In genomic region chr14:91398192-91398591, GRCh38 we compare ENCODE assay signal across 10 cellular contexts. TPM values are rescaled to one million over a fixed set of nuclear protein-coding genes. Genes with fewer than 3 reads are reported as not detected.
A peak's percentile ranks its signal among the peaks of the same experiment; 100 is the strongest.
DNase-seq lines count a peak whose midpoint lies in the region; ATAC-seq, FAIRE-seq and TF ChIP-seq lines count a peak whose summit lies in the region.
"Had no signal": no experiment of that assay in that cellular context is flagged by ENCODE, and none has a peak within 500 bp of the region (broad histone marks: within the 10 kb centered on the region; RNA-seq: fewer than 3 reads in every experiment).

No MANE protein-coding gene starts in this region.

- no peak for FAIRE-seq in GM12878 (lab: Jason Lieb, UNC)

- TF ChIP-seq POLR2A in GM12878 (IDR thresholded peaks at IDR 0.05; ENCODE audit: low read depth, low read length): no peak; the same call in 1 of the 2 replicates

- no peaks in the 10 kb centered on the region for H3K36me3 ChIP-seq in CD8-positive, alpha-beta T cell (ENCODE audit: insufficient read depth, low read length)
- H3K36me3 ChIP-seq in KMS-11 (ENCODE audit: insufficient read depth) (no peaks in the 10 kb centered on the region), GM12878 (ENCODE audit: control insufficient read depth in 2 of 2, insufficient read depth in 2 of 2, low read length in 1 of 2) (peaks cover 7 to 13% of the 10 kb centered on the region in 2 experiments)
- H3K36me3 ChIP-seq: uterus had no signal

- peaks cover 92% of the 10 kb centered on the region for H3K4me1 Mint-ChIP-seq in CD8-positive, alpha-beta T cell (ENCODE audit: low read depth)
- H3K4me1 Mint-ChIP-seq in nephron progenitor cell: peaks cover 90% of the 10 kb centered on the region

- no peak for TF ChIP-seq EP300 in GM12878 (IDR thresholded peaks at IDR 0.05; ENCODE audit: borderline replicate concordance in 1 of 2, control insufficient read depth in 1 of 2, low read depth in 2 of 2, low read length in 2 of 2)

- H4K20me1 ChIP-seq in KMS-11 (ENCODE audit: insufficient read depth): peaks cover 8% of the 10 kb centered on the region; the same call in 1 of the 2 replicates
- no peaks in the 10 kb centered on the region for H4K20me1 ChIP-seq in GM12878 (ENCODE audit: control insufficient read depth, insufficient read depth)

- in situ Hi-C loops in GM12878 (cut with MboI): no loop called here

- CTCF ChIA-PET in CD8-positive, alpha-beta T cell (lab: Charles Lee): interaction anchor here (0.7 to 7.4 kb wide), 10 partner anchors 10 to 111 kb away, joined by 3 to 59 read pairs (median 19); partner anchors contain the start of gene CCDC88C
- CTCF ChIA-PET in GM12878 (lab: Yijun Ruan, JAX): interaction anchor here (0.8 to 8.1 kb wide), 9 partner anchors 10 to 83 kb away, joined by 3 to 100 read pairs (median 9); partner anchors contain the start of gene CCDC88C

- H3K79me2 ChIP-seq in KMS-11 (ENCODE audit: insufficient read depth, low read depth) (peaks cover 93% of the 10 kb centered on the region), GM12878 (ENCODE audit: control insufficient read depth, insufficient read depth, low read length) (peaks cover 96% of the 10 kb centered on the region)

- intact Hi-C loops in CD8-positive, alpha-beta T cell (cut with DNase I, micrococcal nuclease): loop anchor here in 1 of 2 experiments (5.0 kb wide), 1 partner anchor 41 kb away; no protein-coding TSS in a partner anchor
- intact Hi-C loops in GM12878 (cut with micrococcal nuclease; ENCODE audit: unreplicated experiment): no loop called here

- RAD21 ChIA-PET in GM12878 (lab: Charles Lee; ENCODE audit: unreplicated experiment): interaction anchor here (0.8 to 7.4 kb wide), 11 partner anchors 11 to 75 kb away, joined by 3 to 110 read pairs (median 6); partner anchors contain the start of gene CCDC88C

- TF ChIP-seq RAD21 in GM12878 (IDR thresholded peaks at IDR 0.05; ENCODE audit: insufficient read depth, low read depth, low read length): no peak

- BruUV-seq in GM12878 (replicated peaks; lab: Mats Ljungman, UMichigan): no TSS peak

- H3K27ac ChIP-seq in CD8-positive, alpha-beta T cell (ENCODE audit: low read depth, low read length): peak overlapping the region; percentile 42
- peak overlapping the region; percentile 61 for H3K27ac ChIP-seq in KMS-11
- peak overlapping the region; percentile 67 for H3K27ac ChIP-seq in GM12878 (ENCODE audit: control insufficient read depth, insufficient read depth)
- H3K27ac ChIP-seq: uterus had no signal

- no peaks in the 10 kb centered on the region for H3K9me3 ChIP-seq in CD8-positive, alpha-beta T cell (ENCODE audit: low read length)
- H3K9me3 ChIP-seq in GM12878 (replicated peaks; ENCODE audit: control insufficient read depth, insufficient read depth, low read length): no peaks in the 10 kb centered on the region
- H3K9me3 ChIP-seq: uterus had no signal

- H3K4me1 ChIP-seq in CD8-positive, alpha-beta T cell (ENCODE audit: insufficient read depth, low read length): peaks cover 92% of the 10 kb centered on the region
- H3K4me1 ChIP-seq in KMS-11 (ENCODE audit: low read depth, poor library complexity, severe bottlenecking) (peaks cover 55% of the 10 kb centered on the region), GM12878 (ENCODE audit: control insufficient read depth, insufficient read depth, low read length) (peaks cover 59% of the 10 kb centered on the region)
- H3K4me1 ChIP-seq: uterus had no signal

- H3K4me3 Mint-ChIP-seq in CD8-positive, alpha-beta T cell: peak overlapping the region; percentile 81
- peak overlapping the region; percentile 46 for H3K4me3 Mint-ChIP-seq in nephron progenitor cell

- no peak for ATAC-seq in CD8-positive, alpha-beta T cell
- ATAC-seq in GM12878 (peak; percentile 12), omental fat pad (ENCODE audit: low FRiP score) (no peak), HG03045 (IDR thresholded peaks at IDR 0.05; ENCODE audit: unreplicated experiment) (no peak)

- WGBS in GM12878 (ENCODE audit: insufficient coverage, insufficient replicate concordance, low lambda C conversion rate, missing lambda C conversion rate): 5% methylated on average over 4 of the region's 4 CpGs

- no peaks in the 10 kb centered on the region for H3K27me3 ChIP-seq in CD8-positive, alpha-beta T cell (ENCODE audit: insufficient read depth, low read length)
- H3K27me3 ChIP-seq in KMS-11 (ENCODE audit: insufficient read depth, low read depth): no peaks in the 10 kb centered on the region
- H3K27me3 ChIP-seq in GM12878 (replicated peaks in 1 of 2; ENCODE audit: control insufficient read depth in 2 of 2, insufficient read depth in 2 of 2, low read length in 1 of 2): no peaks in the 10 kb centered on the region
- H3K27me3 ChIP-seq: uterus had no signal

- H3K9ac ChIP-seq in KMS-11 (peak overlapping the region; percentile 31; the same call in 1 of the 2 replicates), GM12878 (ENCODE audit: control insufficient read depth, insufficient read depth, low read length) (peak overlapping the region; percentile 59)

- no peak overlapping the region for H2AFZ ChIP-seq in KMS-11 (ENCODE audit: low read depth)
- no peak overlapping the region for H2AFZ ChIP-seq in GM12878 (ENCODE audit: control insufficient read depth, low read depth, low read length)

- DNase-seq in CD8-positive, alpha-beta T cell: no peak
- no peak for DNase-seq in GM12878 (ENCODE audit: low read depth, low spot score)
- DNase-seq in nephron progenitor cell: no peak
- DNase-seq in omental fat pad (ENCODE audit: low spot score): no peak
- DNase-seq in SIG-M5 treated with dmso at 0.1 percent for 504 hours (lab: John Stamatoyannopoulos, UW; ENCODE audit: unreplicated experiment): no peak
- DNase-seq in stimulated activated CD4-positive, alpha-beta T cell treated with anti-CD3 and anti-CD28 coated beads, Interleukin-12 subunit alpha, Interleukin-12 subunit beta, amount 100 ng/mL, for 4 hours: no peak
- DNase-seq: hippocampal formation, uterus had no signal

- H3K27ac Mint-ChIP-seq in CD8-positive, alpha-beta T cell: peak overlapping the region; percentile 90
- H3K27ac Mint-ChIP-seq in nephron progenitor cell: peak overlapping the region; percentile 73

- H3K4me3 ChIP-seq in CD8-positive, alpha-beta T cell (ENCODE audit: low read depth, low read length): no peak overlapping the region
- no peak overlapping the region for H3K4me3 ChIP-seq in KMS-11 (IDR thresholded peaks at IDR 0.05; ENCODE audit: insufficient read depth, low read depth, low read length)
- H3K4me3 ChIP-seq in GM12878: peak overlapping the region; percentile 66
- H3K4me3 ChIP-seq: uterus had no signal

- no peak for TF ChIP-seq CTCF in CD8-positive, alpha-beta T cell (IDR thresholded peaks at IDR 0.05)
- TF ChIP-seq CTCF in KMS-11 (conservative IDR thresholded peaks at IDR 0.05; ENCODE audit: low read depth, low read length) (no peak), GM12878 (IDR thresholded peaks at IDR 0.05 in 2 of 3, conservative IDR thresholded peaks at IDR 0.05 in 1 of 3; ENCODE audit: control insufficient read depth in 2 of 3, extremely low read depth in 1 of 3, insufficient read depth in 1 of 3, low read depth in 3 of 3, low read length in 3 of 3) (no peak), nephron progenitor cell (IDR thresholded peaks at IDR 0.05) (no peak), omental fat pad (IDR thresholded peaks at IDR 0.05) (no peak)

- no peaks in the 10 kb centered on the region for H3K9me3 Mint-ChIP-seq in CD8-positive, alpha-beta T cell
- peaks cover 6% of the 10 kb centered on the region for H3K9me3 Mint-ChIP-seq in nephron progenitor cell

- H3K4me2 ChIP-seq in KMS-11 (peak overlapping the region; percentile 85), GM12878 (ENCODE audit: control insufficient read depth, insufficient read depth) (peak overlapping the region; percentile 81)

- SMC1A ChIA-PET in GM12878 (lab: Charles Lee; ENCODE audit: uncharacterized antibody, unreplicated experiment): interaction anchor here (1.0 to 7.5 kb wide), 10 partner anchors 10 to 74 kb away, joined by 3 to 131 read pairs (median 17); partner anchors contain the start of gene CCDC88C

- H3K36me3 Mint-ChIP-seq in CD8-positive, alpha-beta T cell: peaks cover 40% of the 10 kb centered on the region
- peaks cover 25% of the 10 kb centered on the region for H3K36me3 Mint-ChIP-seq in nephron progenitor cell (ENCODE audit: low read depth)

- POLR2A ChIA-PET in CD8-positive, alpha-beta T cell (lab: Charles Lee): interaction anchor here (0.7 to 10.3 kb wide), 14 partner anchors 10 to 87 kb away, joined by 3 to 168 read pairs (median 4); partner anchors contain the start of gene CCDC88C
- POLR2A ChIA-PET in GM12878 (lab: Charles Lee): interaction anchor here (0.6 to 4.6 kb wide), 13 partner anchors 11 to 97 kb away, joined by 3 to 69 read pairs (median 5); partner anchors contain the start of gene CCDC88C

- no peaks in the 10 kb centered on the region for H3K27me3 Mint-ChIP-seq in CD8-positive, alpha-beta T cell (ENCODE audit: low read depth)
- peaks cover 6% of the 10 kb centered on the region for H3K27me3 Mint-ChIP-seq in nephron progenitor cell (ENCODE audit: low read depth, poor library complexity)

RNA-seq across cellular contexts. Expression of gene CCDC88C, which starts 19.4 kb away (rescaled TPM):
- 100 to 1,000 TPM; 266 to 273 TPM for total RNA-seq in CD8-positive, alpha-beta T cell
- 423 and 447 TPM in 2 replicates for total RNA-seq in GM12878 (2013; cell fraction: nucleolus; rRNA removed)
- total RNA-seq in GM12878 (2014; rRNA removed): 48.4 and 48.8 TPM in 2 replicates
- total RNA-seq in GM12878 (2014; rRNA removed; fragmentation: Illumina TruSeq; extraction: Trizol): 35.7 and 41.3 TPM in 2 replicates
- total RNA-seq in GM12878 (2021): 71.3 and 79.6 TPM in 2 replicates
- polyA plus RNA-seq in GM12878 (2011; ENCODE audit: low read depth): 18.5 TPM
- 37.2 and 39.7 TPM in 2 replicates for polyA plus RNA-seq in GM12878 (2011; rRNA removed)
- polyA plus RNA-seq in GM12878 (2011; cell fraction: cytosol; rRNA removed): 37.8 and 40.4 TPM in 2 replicates
- 123 and 167 TPM in 2 replicates for polyA plus RNA-seq in GM12878 (2011; cell fraction: nucleus; rRNA removed)
- 34.9 and 39.6 TPM in 2 replicates for polyA plus RNA-seq in GM12878 (2012)
- polyA plus RNA-seq in GM12878 (2014; fragmentation: Illumina TruSeq; extraction: Trizol): 20.2 and 31.3 TPM in 2 replicates
- polyA plus RNA-seq in GM12878 (2014; fragmentation: Nextera tagmentation; extraction: Ambion mirVana): 1 to 10 TPM; 4.0 to 7.0 TPM
- 53.5 and 66.2 TPM in 2 replicates for polyA plus RNA-seq in GM12878 (2014; rRNA removed)
- polyA plus RNA-seq in GM12878 (2016; fragmentation: Nextera tagmentation; extraction: Ambion mirVana): 10 to 100 TPM; 28.9 to 33.4 TPM
- polyA minus RNA-seq in GM12878 (2011; rRNA and poly(A)+ RNA removed): 69.8 and 107 TPM in 2 replicates
- polyA minus RNA-seq in GM12878 (2011; cell fraction: cytosol; rRNA and poly(A)+ RNA removed): 26.6 and 28.2 TPM in 2 replicates
- polyA minus RNA-seq in GM12878 (2011; cell fraction: nucleus; rRNA and poly(A)+ RNA removed): 97.0 and 159 TPM in 2 replicates
- total RNA-seq in omental fat pad: 10 to 100 TPM in 1 of 4 donors, 1 to 10 TPM in 3; 4.5 to 36.6 (median 9.4) TPM
